10 cellular contexts compared by ENCODE assay signal in the genomic region with DNA sequence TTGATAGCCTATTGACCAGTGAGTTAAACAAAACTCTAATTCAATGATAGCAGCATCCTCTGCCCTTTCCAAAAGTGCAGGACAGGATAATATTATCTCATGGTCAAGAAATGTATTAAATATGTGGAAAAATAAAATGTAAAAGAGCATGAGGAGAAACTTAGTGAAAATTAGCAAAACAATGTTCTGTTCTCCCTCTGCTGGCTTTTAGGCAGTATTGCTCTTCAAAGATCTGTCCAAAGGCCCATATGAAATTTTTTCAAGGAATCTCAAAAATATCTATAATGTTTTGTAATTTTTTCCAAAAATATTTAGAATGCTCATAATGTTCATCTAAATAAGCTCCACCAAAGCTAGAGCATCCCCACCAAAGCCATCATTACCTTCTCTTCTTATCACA. TPM values are rescaled to one million over a fixed set of nuclear protein-coding genes. Genes with fewer than 3 reads are reported as not detected.
DNase-seq lines count a peak whose midpoint lies in the region; TF ChIP-seq lines count a peak whose summit lies in the region.
"Had no signal": no experiment of that assay in that cellular context is flagged by ENCODE, and none has a peak within 500 bp of the region (broad histone marks: within the 10 kb centered on the region; RNA-seq: fewer than 3 reads in every experiment).

No MANE protein-coding gene starts in this region.

- TF ChIP-seq EP300 in suprapubic skin (IDR thresholded peaks at IDR 0.05) = no peak

- no peaks in the 10 kb centered on the region for H4K20me1 ChIP-seq in GM23248 (ENCODE audit: insufficient read depth)

- no peak overlapping the region for H3K27ac ChIP-seq in GM23248
- no peak overlapping the region for H3K27ac ChIP-seq in suprapubic skin

- no peaks in the 10 kb centered on the region for H3K9me2 ChIP-seq in GM23248 (ENCODE audit: insufficient read depth)

- DNase-seq in AG10803 (ENCODE audit: low read depth) (peak; percentile 16), GM23248 (peak; percentile 50), adipocyte (ENCODE audit: low read depth) (peak; percentile 65), left kidney (ENCODE audit: low read depth, low spot score) (peak; percentile 2), suprapubic skin (ENCODE audit: low spot score in 2 of 2) (no peak), AG20443 (ENCODE audit: low spot score) (no peak), GOT3 (lab: John Stamatoyannopoulos, UW) (no peak)
- no peak for DNase-seq in activated CD4-positive, alpha-beta T cell treated with anti-CD3 and anti-CD28 coated beads, Interleukin-2, amount 50 U/mL, for 4 hours
- DNase-seq: GF-D8, NCI-H510A treated with DMSO at 0.1 percent for 48 hours had no signal

- H3K79me2 ChIP-seq in GM23248 (ENCODE audit: insufficient read depth) = no peaks in the 10 kb centered on the region

- H2AFZ ChIP-seq in GM23248 = no peak overlapping the region

- H3K36me3 ChIP-seq in GM23248 (ENCODE audit: low read depth) (no peaks in the 10 kb centered on the region), adipocyte (ENCODE audit: control insufficient read depth, insufficient read depth, low read length, severe bottlenecking) (no peaks in the 10 kb centered on the region), suprapubic skin (no peaks in the 10 kb centered on the region)

- H3K4me3 ChIP-seq in AG10803 (ENCODE audit: low read length) (no peak overlapping the region), GM23248 (no peak overlapping the region), adipocyte (ENCODE audit: low read length) (no peak overlapping the region), suprapubic skin (no peak overlapping the region)

- H3K4me1 ChIP-seq in GM23248 (ENCODE audit: insufficient read depth) (no peaks in the 10 kb centered on the region), adipocyte (ENCODE audit: control insufficient read depth, insufficient read depth, low read length) (peaks cover 21% of the 10 kb centered on the region), suprapubic skin (no peaks in the 10 kb centered on the region)

- H3K27me3 ChIP-seq in GM23248 (replicated peaks; ENCODE audit: insufficient read depth) (peaks cover 6% of the 10 kb centered on the region; the same call in 1 of the 2 replicates), adipocyte (replicated peaks; ENCODE audit: control insufficient read depth, insufficient read depth, low read length) (no peaks in the 10 kb centered on the region), suprapubic skin (no peaks in the 10 kb centered on the region)

- H3K9me3 ChIP-seq in GM23248 (ENCODE audit: low read depth) (no peaks in the 10 kb centered on the region), adipocyte (ENCODE audit: control insufficient read depth, low read length) (peaks cover 6% of the 10 kb centered on the region), suprapubic skin (no peaks in the 10 kb centered on the region)

- H3K9ac ChIP-seq in GM23248 (no peak overlapping the region), adipocyte (ENCODE audit: low read length) (no peak overlapping the region)

- in situ Hi-C loops in GM23248 (cut with MboI) = loop anchor here (25.0 kb wide), 1 partner anchor 877 kb away; no protein-coding TSS in a partner anchor

- TF ChIP-seq CTCF in AG10803 (conservative IDR thresholded peaks at IDR 0.05; ENCODE audit: low read length) = peak; percentile 64
- TF ChIP-seq CTCF in suprapubic skin (IDR thresholded peaks at IDR 0.05) = no peak

- no peak overlapping the region for H3K4me2 ChIP-seq in GM23248 (ENCODE audit: unreplicated experiment)

- H3F3A ChIP-seq in GM23248 (ENCODE audit: insufficient read depth) = no peaks in the 10 kb centered on the region

- TF ChIP-seq POLR2A in suprapubic skin (IDR thresholded peaks at IDR 0.05) = no peak

RNA-seq across cellular contexts. Expression of gene ARL14EP, which starts 8.3 kb away (rescaled TPM):
- total RNA-seq in GM23248 (2014; rRNA removed; shearing (Covaris generic)) = 24.3 and 30.2 TPM in 2 replicates
- 33.9 and 34.4 TPM in 2 replicates for polyA plus RNA-seq in GM23248 (2016; fragmentation: Nextera tagmentation; extraction: Ambion mirVana)
- total RNA-seq in suprapubic skin = 10 to 100 TPM; 15.1 to 31.5 (median 20.6) TPM

Comparison
In these comparisons a context has a peak if more than half of its experiments do, and no peak if none do; other contexts are left out.
1. DNase-seq: peak in AG10803 (single experiment), GM23248 (single experiment), adipocyte (single experiment) and left kidney (single experiment); none in suprapubic skin (0 of 2), activated CD4-positive, alpha-beta T cell treated with anti-CD3 and anti-CD28 coated beads, Interleukin-2, amount 50 U/mL, for 4 hours (0 of 2), AG20443 (single experiment) and GOT3 (single experiment).